Comparison of ENCODE assay signal across 8 cellular contexts in genomic region chr17:63842173-63842539, GRCh38. TPM values are rescaled to one million over a fixed set of nuclear protein-coding genes. Genes with fewer than 3 reads are reported as not detected.
A peak's percentile ranks its signal among the peaks of the same experiment; 100 is the strongest.
DNase-seq lines count a peak whose midpoint lies in the region; ATAC-seq, FAIRE-seq and TF ChIP-seq lines count a peak whose summit lies in the region.

No MANE protein-coding gene starts in this region.

- peak overlapping the region; percentile 77 for H3K4me3 ChIP-seq in HFF-Myc (replicated peaks; ENCODE audit: low read depth, low read length)
- peak overlapping the region; percentile 89 for H3K4me3 ChIP-seq in NT2/D1 (ENCODE audit: insufficient read length, low read depth)

- H3K27me3 ChIP-seq in NT2/D1 (ENCODE audit: insufficient read depth, insufficient read length) = no peaks in the 10 kb centered on the region

- peak overlapping the region; percentile 93 for H3K9ac ChIP-seq in NT2/D1 (ENCODE audit: insufficient read length, low read depth)

- peak in 2 of 3 donors; percentile 14 to 17 for ATAC-seq in natural killer cell

- H3K36me3 Mint-ChIP-seq in natural killer cell = no peaks in the 10 kb centered on the region

- H3K27me3 Mint-ChIP-seq in natural killer cell (ENCODE audit: low read depth in 2 of 2) = no peaks in the 10 kb centered on the region

- no peak for FAIRE-seq in GM12891 (lab: Jason Lieb, UNC)

- peak overlapping the region; percentile 95 for H3K4me3 Mint-ChIP-seq in natural killer cell

- H3K4me1 Mint-ChIP-seq in natural killer cell = peaks cover 32 to 47% of the 10 kb centered on the region in 2 donors

- H3K4me1 ChIP-seq in NT2/D1 (ENCODE audit: insufficient read depth, insufficient read length) = peaks cover 18% of the 10 kb centered on the region

- intact Hi-C loops in natural killer cell (cut with micrococcal nuclease) = loop anchor here (2.0 to 5.0 kb wide), 5 partner anchors 69 to 665 kb away; partner anchors contain the start of genes CCDC47, CEP95, DDX5 and ICAM2

- H3K9me3 ChIP-seq in NT2/D1 (ENCODE audit: insufficient read depth, low read length) = no peaks in the 10 kb centered on the region

- TF ChIP-seq CTCF in HFF-Myc (IDR thresholded peaks at IDR 0.05; ENCODE audit: low read depth, low read length, missing control alignments) (no peak), natural killer cell (IDR thresholded peaks at IDR 0.05) (no peak)

- DNase-seq in NCI-H510A (lab: John Stamatoyannopoulos, UW) (peak; percentile 57), NCI-H510A treated with DMSO at 0.1 percent for 48 hours (lab: John Stamatoyannopoulos, UW) (no peak), HFF-Myc (ENCODE audit: extremely low read depth, low read depth) (no peak), NT2/D1 (ENCODE audit: low read depth, low spot score) (no peak), natural killer cell (no peak), GM12891 (ENCODE audit: insufficient read length, low spot score) (no peak), NCI-H446 (lab: John Stamatoyannopoulos, UW) (no peak)
- peak; percentile 20 for DNase-seq in effector CD8-positive, alpha-beta T cell (lab: John Stamatoyannopoulos, UW)

- peak overlapping the region; percentile 83 to 89 for H3K27ac Mint-ChIP-seq in natural killer cell

- no peaks in the 10 kb centered on the region for H3K9me3 Mint-ChIP-seq in natural killer cell

- TF ChIP-seq POLR2A in GM12891 (IDR thresholded peaks at IDR 0.05; ENCODE audit: low read depth, low read length) = no peak

- H3K36me3 ChIP-seq in NT2/D1 (ENCODE audit: insufficient read depth, insufficient read length, low read length) = peaks cover 16% of the 10 kb centered on the region

TF ChIP-seq in GM12891, 5 proteins besides CTCF, POLR2A, EP300 and RAD21:
- TF ChIP-seq SPI1 (IDR thresholded peaks at IDR 0.05; ENCODE audit: low read depth, low read length) (no peak), PAX5 (IDR thresholded peaks at IDR 0.05; ENCODE audit: insufficient read depth, low read length, severe bottlenecking) (no peak), TAF1 (IDR thresholded peaks at IDR 0.05; ENCODE audit: low read depth, low read length) (no peak), POLR2AphosphoS5 (IDR thresholded peaks at IDR 0.05; ENCODE audit: low read depth, low read length) (no peak), POU2F2 (IDR thresholded peaks at IDR 0.05; ENCODE audit: low read depth, low read length) (no peak)

RNA-seq across cellular contexts. Expression of gene SMARCD2, which starts 0.3 kb away (rescaled TPM):
- 100 to 1,000 TPM; 131 to 162 (median 139) TPM for total RNA-seq in natural killer cell
- 56.0 TPM for polyA plus RNA-seq in GM12891 (2012; ENCODE audit: low read depth, missing spikeins)

RNA-seq across cellular contexts. Expression of gene FTSJ3, which starts 14.7 kb away (rescaled TPM):
- total RNA-seq in natural killer cell = 10 to 100 TPM; 35.2 to 53.5 (median 51.6) TPM
- polyA plus RNA-seq in GM12891 (2012; ENCODE audit: low read depth, missing spikeins) = 27.1 TPM

RNA-seq across cellular contexts. Expression of gene PSMC5, which starts 14.9 kb away (rescaled TPM):
- total RNA-seq in natural killer cell = 100 to 1,000 TPM in 2 of 3 donors, 10 to 100 TPM in 1; 91.3 to 114 (median 100) TPM
- polyA plus RNA-seq in GM12891 (2012; ENCODE audit: low read depth, missing spikeins) = 125 TPM

RNA-seq across cellular contexts. Expression of gene CSH2, which starts 31.3 kb away (rescaled TPM):
- not detected for total RNA-seq in natural killer cell
- polyA plus RNA-seq in GM12891 (2012; ENCODE audit: low read depth, missing spikeins) = not detected

RNA-seq across cellular contexts. Expression of gene GH2, which starts 39.6 kb away (rescaled TPM):
- total RNA-seq in natural killer cell = not detected
- not detected for polyA plus RNA-seq in GM12891 (2012; ENCODE audit: low read depth, missing spikeins)

Comparison
In these comparisons a context has a peak if more than half of its experiments do, and no peak if none do; other contexts are left out.
1. DNase-seq: peak in NCI-H510A (single experiment) and effector CD8-positive, alpha-beta T cell (single experiment); none in NCI-H510A treated with DMSO at 0.1 percent for 48 hours (single experiment), HFF-Myc (single experiment), NT2/D1 (single experiment), natural killer cell (single experiment), GM12891 (single experiment) and NCI-H446 (0 of 2).